Comparison of ENCODE assay signal across 1 cellular context in genomic region chr5:75720882-75721281, GRCh38.
TF ChIP-seq lines count a peak whose summit lies in the region.

No MANE protein-coding gene starts in this region.

TF ChIP-seq in HepG2, 621 proteins besides CTCF, POLR2A, EP300 and RAD21 (continued from another document and continues in another):
- TF ChIP-seq DNMT3B (CRISPR knock-in tag; conservative IDR thresholded peaks at IDR 0.05) (0 out of 2 replicates have a peak, but pooled peaks have one; percentile 34), MAFK (conservative IDR thresholded peaks at IDR 0.05 in 1 of 2, IDR thresholded peaks at IDR 0.05 in 1 of 2; ENCODE audit: low read length in 2 of 2) (no peak), HMGXB3 (CRISPR knock-in tag; IDR thresholded peaks at IDR 0.05; ENCODE audit: borderline replicate concordance) (peak; percentile 90; the same call in 1 of the 2 replicates), PHF20 (CRISPR knock-in tag; IDR thresholded peaks at IDR 0.05) (no peak), RXRA (CRISPR knock-in tag; IDR thresholded peaks at IDR 0.05) (no peak; the same call in 1 of the 2 replicates), RFXANK (CRISPR knock-in tag; IDR thresholded peaks at IDR 0.05) (no peak), ZNF569 (CRISPR knock-in tag; IDR thresholded peaks at IDR 0.05; ENCODE audit: borderline replicate concordance) (no peak), PCBP1 (IDR thresholded peaks at IDR 0.05; ENCODE audit: borderline replicate concordance, low read depth, low read length) (no peak), ZBED4 (CRISPR knock-in tag; IDR thresholded peaks at IDR 0.05; ENCODE audit: borderline replicate concordance) (no peak; the same call in 1 of the 2 replicates), GABPA (IDR thresholded peaks at IDR 0.05; ENCODE audit: low read depth, low read length) (no peak), GABPA (CRISPR knock-in tag; IDR thresholded peaks at IDR 0.05; ENCODE audit: low read depth) (peak; percentile 83), HOMEZ (CRISPR knock-in tag; IDR thresholded peaks at IDR 0.05; ENCODE audit: low read depth) (peak; percentile 79; the same call in 1 of the 2 replicates), ZGPAT (CRISPR knock-in tag; IDR thresholded peaks at IDR 0.05) (peak; percentile 56; the same call in 1 of the 2 replicates), CBX5 (CRISPR knock-in tag; IDR thresholded peaks at IDR 0.05; ENCODE audit: borderline replicate concordance) (peak; percentile 73), HNF1A (IDR thresholded peaks at IDR 0.05; ENCODE audit: low read depth) (no peak), HNF1A (CRISPR knock-in tag; IDR thresholded peaks at IDR 0.05; ENCODE audit: borderline replicate concordance) (no peak), ZNF143 (CRISPR knock-in tag; IDR thresholded peaks at IDR 0.05) (no peak), ERF (CRISPR knock-in tag; IDR thresholded peaks at IDR 0.05) (peak; percentile 47; the same call in 1 of the 2 replicates), ZNF513 (CRISPR knock-in tag; conservative IDR thresholded peaks at IDR 0.05) (no peak), ZFP36L1 (CRISPR knock-in tag; IDR thresholded peaks at IDR 0.05) (no peak), ZNF672 (CRISPR knock-in tag; IDR thresholded peaks at IDR 0.05) (no peak), HMG20B (CRISPR knock-in tag; conservative IDR thresholded peaks at IDR 0.05) (no peak), ZNF335 (CRISPR knock-in tag; IDR thresholded peaks at IDR 0.05) (no peak), IRF1 (CRISPR knock-in tag; IDR thresholded peaks at IDR 0.05; ENCODE audit: low read depth) (no peak), HNRNPUL1 (IDR thresholded peaks at IDR 0.05; ENCODE audit: low read depth, low read length) (no peak), JUND (CRISPR knock-in tag; IDR thresholded peaks at IDR 0.05) (no peak), MTERF4 (CRISPR knock-in tag; IDR thresholded peaks at IDR 0.05) (no peak), PBX2 (CRISPR knock-in tag; IDR thresholded peaks at IDR 0.05) (no peak), ARNTL (CRISPR knock-in tag; IDR thresholded peaks at IDR 0.05) (no peak), ZNF792 (CRISPR knock-in tag; IDR thresholded peaks at IDR 0.05) (no peak), ZNF30 (CRISPR knock-in tag; IDR thresholded peaks at IDR 0.05) (no peak), ZNF33A (CRISPR knock-in tag; IDR thresholded peaks at IDR 0.05; ENCODE audit: borderline replicate concordance) (no peak), DPF2 (CRISPR knock-in tag; IDR thresholded peaks at IDR 0.05; ENCODE audit: borderline replicate concordance, low read depth) (no peak), SOX5 (CRISPR knock-in tag; IDR thresholded peaks at IDR 0.05; ENCODE audit: borderline replicate concordance) (peak; percentile 47; the same call in 1 of the 2 replicates), ZNF354B (CRISPR knock-in tag; IDR thresholded peaks at IDR 0.05) (no peak), ZNF546 (CRISPR knock-in tag; conservative IDR thresholded peaks at IDR 0.05) (peak; percentile 99), CENPX (CRISPR knock-in tag; IDR thresholded peaks at IDR 0.05) (no peak), HIVEP1 (CRISPR knock-in tag; IDR thresholded peaks at IDR 0.05) (no peak), TRIM24 (CRISPR knock-in tag; IDR thresholded peaks at IDR 0.05) (peak; percentile 76), ZNF720 (CRISPR knock-in tag; IDR thresholded peaks at IDR 0.05) (no peak), KDM1A (CRISPR knock-in tag; IDR thresholded peaks at IDR 0.05) (peak; percentile 67; the same call in 1 of the 2 replicates), ZNF431 (CRISPR knock-in tag; IDR thresholded peaks at IDR 0.05; ENCODE audit: borderline replicate concordance, low read depth) (no peak)
